In genomic region chr6:136726837-136727557, GRCh38 we compare ENCODE assay signal across 19 cellular contexts.
DNase-seq lines count a peak whose midpoint lies in the region; ATAC-seq, FAIRE-seq and TF ChIP-seq lines count a peak whose summit lies in the region.
"Had no signal": no experiment of that assay in that cellular context is flagged by ENCODE, and none has a peak within 500 bp of the region (broad histone marks: within the 10 kb centered on the region; RNA-seq: fewer than 3 reads in every experiment).

No MANE protein-coding gene starts in this region.

- H3K9ac ChIP-seq in kidney (ENCODE audit: low read length in 2 of 2) = no peak overlapping the region
- H3K9ac ChIP-seq: KMS-11 had no signal

- intact Hi-C loops in kidney (cut with DNase I) (no loop called here), ascending aorta (cut with DNase I) (no loop called here)

- TF ChIP-seq CTCF in kidney (IDR thresholded peaks at IDR 0.05; ENCODE audit: borderline replicate concordance, extremely low read depth, insufficient read depth) = no peak
- no peak for TF ChIP-seq CTCF in ascending aorta (IDR thresholded peaks at IDR 0.05)

- no peaks in the 10 kb centered on the region for H3K36me3 ChIP-seq in kidney (ENCODE audit: control insufficient read depth in 1 of 2, insufficient read depth in 2 of 2, low read length in 2 of 2)
- H3K36me3 ChIP-seq in ascending aorta = no peaks in the 10 kb centered on the region

- no peak overlapping the region for H3K4me3 ChIP-seq in kidney (ENCODE audit: low read length in 2 of 2)
- no peak overlapping the region for H3K4me3 ChIP-seq in ascending aorta
- H3K4me3 ChIP-seq: GM23338, SK-N-MC had no signal

- H3K9me3 ChIP-seq in kidney (ENCODE audit: control insufficient read depth in 1 of 2, low read length in 2 of 2) (no peaks in the 10 kb centered on the region), ascending aorta (no peaks in the 10 kb centered on the region)

- H3K27ac ChIP-seq in kidney (ENCODE audit: low read depth in 2 of 2, low read length in 2 of 2) (no peak overlapping the region), ascending aorta (no peak overlapping the region)
- H3K27ac ChIP-seq: KMS-11, SK-N-MC had no signal

- H3K27me3 ChIP-seq in ascending aorta = no peaks in the 10 kb centered on the region

- DNase-seq in DMS53 (lab: John Stamatoyannopoulos, UW) (peak; percentile 44), GM19239 (ENCODE audit: insufficient read length, low spot score) (no peak), NCI-H774 (lab: John Stamatoyannopoulos, UW) (peak; percentile 48), kidney (no peak), ascending aorta (ENCODE audit: low spot score in 2 of 2) (no peak), T1000 (lab: John Stamatoyannopoulos, UW) (no peak)
- DNase-seq: Calu3; CD4-positive, alpha-beta T cell; DND-41; NCI-H1048; NCI-H1694; NCI-H446 treated with DMSO at 0.1 percent for 48 hours; T-helper 1 cell had no signal

- no peak for ATAC-seq in HG02938 (IDR thresholded peaks at IDR 0.05; ENCODE audit: unreplicated experiment)
- ATAC-seq: GM23338, Panc1 had no signal

- H3K4me1 ChIP-seq in kidney (ENCODE audit: control insufficient read depth in 1 of 2, insufficient read depth in 1 of 2, low read depth in 1 of 2, low read length in 2 of 2) = peaks cover 4 to 5% of the 10 kb centered on the region in 2 donors
- peaks cover 3 to 4% of the 10 kb centered on the region in 2 donors for H3K4me1 ChIP-seq in ascending aorta

- FAIRE-seq in GM19239 (lab: Jason Lieb, UNC) (peak; percentile 42), kidney (lab: Jason Lieb, UNC) (peak; percentile 45)
- FAIRE-seq: G401.6 had no signal

Comparison
In these comparisons a context has a peak if more than half of its experiments do, and no peak if none do; other contexts are left out.
1. DNase-seq: peak in DMS53 (single experiment) and NCI-H774 (single experiment); none in GM19239 (single experiment), kidney (single experiment), ascending aorta (0 of 2) and T1000 (single experiment).